2 cellular contexts compared by ENCODE assay signal in the genomic region with DNA sequence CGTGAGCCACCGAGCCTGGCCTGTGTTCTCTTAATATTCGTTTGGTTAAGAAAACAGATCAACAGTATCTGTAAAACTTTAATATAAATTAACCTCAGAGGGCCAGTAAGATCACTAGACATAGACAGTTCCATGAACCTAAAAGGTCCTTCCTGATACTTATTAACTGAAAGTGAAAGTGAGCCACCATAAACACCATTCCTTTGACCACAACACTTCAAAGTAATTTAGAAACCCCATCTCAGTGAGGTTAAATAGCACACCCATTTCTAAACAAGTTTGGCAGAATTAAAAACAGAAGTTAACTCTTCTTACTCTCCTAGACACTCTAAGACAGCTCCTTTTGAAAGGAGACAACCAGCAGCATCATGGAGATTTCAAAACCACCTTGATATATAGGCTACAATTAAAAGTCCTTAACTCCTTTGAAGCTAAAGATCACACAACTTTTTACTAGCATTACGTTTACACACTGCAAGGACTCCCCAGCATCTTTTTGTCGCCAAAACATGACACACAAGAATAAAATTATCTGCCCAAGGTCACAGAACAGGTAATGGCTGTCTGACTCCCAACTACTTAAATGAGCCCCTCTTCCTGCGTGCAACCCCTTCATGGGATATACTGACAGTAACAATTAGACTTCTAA.
TF ChIP-seq lines count a peak whose summit lies in the region.

No MANE protein-coding gene starts in this region.

TF ChIP-seq in SK-N-SH, 30 proteins besides CTCF, POLR2A, EP300 and RAD21 (continued from another document):
- TF ChIP-seq, protein P1, sequence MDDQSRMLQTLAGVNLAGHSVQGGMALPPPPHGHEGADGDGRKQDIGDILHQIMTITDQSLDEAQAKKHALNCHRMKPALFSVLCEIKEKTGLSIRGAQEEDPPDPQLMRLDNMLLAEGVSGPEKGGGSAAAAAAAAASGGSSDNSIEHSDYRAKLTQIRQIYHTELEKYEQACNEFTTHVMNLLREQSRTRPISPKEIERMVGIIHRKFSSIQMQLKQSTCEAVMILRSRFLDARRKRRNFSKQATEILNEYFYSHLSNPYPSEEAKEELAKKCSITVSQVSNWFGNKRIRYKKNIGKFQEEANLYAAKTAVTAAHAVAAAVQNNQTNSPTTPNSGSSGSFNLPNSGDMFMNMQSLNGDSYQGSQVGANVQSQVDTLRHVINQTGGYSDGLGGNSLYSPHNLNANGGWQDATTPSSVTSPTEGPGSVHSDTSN (IDR thresholded peaks at IDR 0.05) = no peak
- TF ChIP-seq GABPA (IDR thresholded peaks at IDR 0.05; ENCODE audit: low read depth) (no peak), NRF1 (IDR thresholded peaks at IDR 0.05; ENCODE audit: low read depth, low read length) (no peak), RXRA (IDR thresholded peaks at IDR 0.05; ENCODE audit: borderline replicate concordance, low read depth) (no peak), YY1 (IDR thresholded peaks at IDR 0.05; ENCODE audit: low read depth) (no peak), JUND (IDR thresholded peaks at IDR 0.05) (no peak)
- TF ChIP-seq, protein P2, sequence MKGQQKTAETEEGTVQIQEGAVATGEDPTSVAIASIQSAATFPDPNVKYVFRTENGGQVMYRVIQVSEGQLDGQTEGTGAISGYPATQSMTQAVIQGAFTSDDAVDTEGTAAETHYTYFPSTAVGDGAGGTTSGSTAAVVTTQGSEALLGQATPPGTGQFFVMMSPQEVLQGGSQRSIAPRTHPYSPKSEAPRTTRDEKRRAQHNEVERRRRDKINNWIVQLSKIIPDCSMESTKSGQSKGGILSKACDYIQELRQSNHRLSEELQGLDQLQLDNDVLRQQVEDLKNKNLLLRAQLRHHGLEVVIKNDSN (IDR thresholded peaks at IDR 0.05; ENCODE audit: borderline replicate concordance, low read depth) = no peak

TF ChIP-seq in SK-N-SH treated with all-trans-retinoic acid at 6 μM for 48 hours, 23 proteins besides CTCF, POLR2A, EP300 and RAD21:
- TF ChIP-seq, protein P3, sequence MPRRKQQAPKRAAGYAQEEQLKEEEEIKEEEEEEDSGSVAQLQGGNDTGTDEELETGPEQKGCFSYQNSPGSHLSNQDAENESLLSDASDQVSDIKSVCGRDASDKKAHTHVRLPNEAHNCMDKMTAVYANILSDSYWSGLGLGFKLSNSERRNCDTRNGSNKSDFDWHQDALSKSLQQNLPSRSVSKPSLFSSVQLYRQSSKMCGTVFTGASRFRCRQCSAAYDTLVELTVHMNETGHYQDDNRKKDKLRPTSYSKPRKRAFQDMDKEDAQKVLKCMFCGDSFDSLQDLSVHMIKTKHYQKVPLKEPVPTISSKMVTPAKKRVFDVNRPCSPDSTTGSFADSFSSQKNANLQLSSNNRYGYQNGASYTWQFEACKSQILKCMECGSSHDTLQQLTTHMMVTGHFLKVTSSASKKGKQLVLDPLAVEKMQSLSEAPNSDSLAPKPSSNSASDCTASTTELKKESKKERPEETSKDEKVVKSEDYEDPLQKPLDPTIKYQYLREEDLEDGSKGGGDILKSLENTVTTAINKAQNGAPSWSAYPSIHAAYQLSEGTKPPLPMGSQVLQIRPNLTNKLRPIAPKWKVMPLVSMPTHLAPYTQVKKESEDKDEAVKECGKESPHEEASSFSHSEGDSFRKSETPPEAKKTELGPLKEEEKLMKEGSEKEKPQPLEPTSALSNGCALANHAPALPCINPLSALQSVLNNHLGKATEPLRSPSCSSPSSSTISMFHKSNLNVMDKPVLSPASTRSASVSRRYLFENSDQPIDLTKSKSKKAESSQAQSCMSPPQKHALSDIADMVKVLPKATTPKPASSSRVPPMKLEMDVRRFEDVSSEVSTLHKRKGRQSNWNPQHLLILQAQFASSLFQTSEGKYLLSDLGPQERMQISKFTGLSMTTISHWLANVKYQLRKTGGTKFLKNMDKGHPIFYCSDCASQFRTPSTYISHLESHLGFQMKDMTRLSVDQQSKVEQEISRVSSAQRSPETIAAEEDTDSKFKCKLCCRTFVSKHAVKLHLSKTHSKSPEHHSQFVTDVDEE (CRISPR knock-in tag; IDR thresholded peaks at IDR 0.05) = no peak
- TF ChIP-seq ZFP30 (CRISPR knock-in tag; IDR thresholded peaks at IDR 0.05) = no peak
